ENCODE assay signal across 8 cellular contexts in genomic region chr19:17933414-17934129, GRCh38. TPM values are rescaled to one million over a fixed set of nuclear protein-coding genes. Genes with fewer than 3 reads are reported as not detected.
DNase-seq lines count a peak whose midpoint lies in the region; ATAC-seq and TF ChIP-seq lines count a peak whose summit lies in the region.

No MANE protein-coding gene starts in this region.

- peaks cover 37% of the 10 kb centered on the region for H3K4me1 Mint-ChIP-seq in activated CD8-positive, alpha-beta memory T cell treated with anti-CD3 and anti-CD28 coated beads, Interleukin-2, amount 10 ng/mL, durations not matched to agents 7 days and 5 days
- peaks cover 24% of the 10 kb centered on the region for H3K4me1 Mint-ChIP-seq in activated CD8-positive, alpha-beta T cell treated with anti-CD3 and anti-CD28 coated beads for 36 hours (ENCODE audit: low read depth)

- H3K36me3 Mint-ChIP-seq in activated CD8-positive, alpha-beta memory T cell treated with anti-CD3 and anti-CD28 coated beads, Interleukin-2, amount 10 ng/mL, durations not matched to agents 7 days and 5 days: peaks cover 2% of the 10 kb centered on the region
- H3K36me3 Mint-ChIP-seq in activated CD8-positive, alpha-beta T cell treated with anti-CD3 and anti-CD28 coated beads for 36 hours (ENCODE audit: low read depth): peaks cover 14% of the 10 kb centered on the region

- ATAC-seq in activated CD8-positive, alpha-beta memory T cell treated with anti-CD3 and anti-CD28 coated beads, Interleukin-2, amount 10 ng/mL, durations not matched to agents 7 days and 5 days: no peak
- no peak for ATAC-seq in activated CD8-positive, alpha-beta T cell treated with anti-CD3 and anti-CD28 coated beads for 36 hours

- CTCF ChIA-PET in activated CD8-positive, alpha-beta memory T cell treated with anti-CD3 and anti-CD28 coated beads, Interleukin-2, amount 10 ng/mL, durations not matched to agents 7 days and 5 days (lab: Charles Lee): interaction anchor here (0.6 to 12.7 kb wide), 28 partner anchors 13 to 438 kb away, joined by 3 to 361 read pairs (median 5); partner anchors contain the start of genes FCHO1, JAK3, MAP1S and RPL18A
- CTCF ChIA-PET in activated CD8-positive, alpha-beta T cell treated with anti-CD3 and anti-CD28 coated beads for 36 hours (lab: Charles Lee): interaction anchor here (0.6 to 6.7 kb wide), 22 partner anchors 13 to 625 kb away, joined by 3 to 194 read pairs (median 5); partner anchors contain the start of genes B3GNT3, DDA1, RPL18A and SLC5A5

- H3K4me3 ChIP-seq in iPS-18c (ENCODE audit: insufficient read depth, low read depth, low read length): peak overlapping the region; percentile 90

- POLR2A ChIA-PET in activated CD8-positive, alpha-beta T cell treated with anti-CD3 and anti-CD28 coated beads for 36 hours (lab: Charles Lee): interaction anchor here (0.8 to 7.2 kb wide), 16 partner anchors 12 to 526 kb away, joined by 3 to 123 read pairs (median 4); partner anchors contain the start of genes RPL18A and SLC5A5

- no peaks in the 10 kb centered on the region for H3K9me3 ChIP-seq in iPS-18c (ENCODE audit: control insufficient read depth, insufficient read depth, low read length)

- DNase-seq in activated CD8-positive, alpha-beta memory T cell treated with anti-CD3 and anti-CD28 coated beads, Interleukin-2, amount 10 ng/mL, durations not matched to agents 7 days and 5 days: no peak
- DNase-seq in activated CD8-positive, alpha-beta memory T cell treated with anti-CD3 and anti-CD28 coated beads, Interleukin-2, amount 50 U/mL, for 48 hours: no peak
- no peak for DNase-seq in activated CD8-positive, alpha-beta T cell treated with anti-CD3 and anti-CD28 coated beads for 36 hours
- DNase-seq in substantia nigra (lab: John Stamatoyannopoulos, UW) (no peak), epidermal melanocyte (ENCODE audit: insufficient read length, low spot score) (no peak), NCI-H526 treated with DMSO at 0.1 percent for 48 hours (lab: John Stamatoyannopoulos, UW) (no peak), NCI-H2196 (lab: John Stamatoyannopoulos, UW; ENCODE audit: unreplicated experiment) (no peak)

- peak overlapping the region; percentile 86 for H3K27ac Mint-ChIP-seq in activated CD8-positive, alpha-beta memory T cell treated with anti-CD3 and anti-CD28 coated beads, Interleukin-2, amount 10 ng/mL, durations not matched to agents 7 days and 5 days
- peak overlapping the region; percentile 97 for H3K27ac Mint-ChIP-seq in activated CD8-positive, alpha-beta T cell treated with anti-CD3 and anti-CD28 coated beads for 36 hours

- H3K27me3 Mint-ChIP-seq in activated CD8-positive, alpha-beta memory T cell treated with anti-CD3 and anti-CD28 coated beads, Interleukin-2, amount 10 ng/mL, durations not matched to agents 7 days and 5 days: no peaks in the 10 kb centered on the region
- H3K27me3 Mint-ChIP-seq in activated CD8-positive, alpha-beta T cell treated with anti-CD3 and anti-CD28 coated beads for 36 hours: no peaks in the 10 kb centered on the region

- TF ChIP-seq CTCF in activated CD8-positive, alpha-beta T cell treated with anti-CD3 and anti-CD28 coated beads for 36 hours (IDR thresholded peaks at IDR 0.05): no peak

- H3K9me3 Mint-ChIP-seq in activated CD8-positive, alpha-beta memory T cell treated with anti-CD3 and anti-CD28 coated beads, Interleukin-2, amount 10 ng/mL, durations not matched to agents 7 days and 5 days (ENCODE audit: low read depth): no peaks in the 10 kb centered on the region
- H3K9me3 Mint-ChIP-seq in activated CD8-positive, alpha-beta T cell treated with anti-CD3 and anti-CD28 coated beads for 36 hours: no peaks in the 10 kb centered on the region

- intact Hi-C loops in activated CD8-positive, alpha-beta T cell treated with anti-CD3 and anti-CD28 coated beads for 36 hours (cut with micrococcal nuclease): loop anchor here (2.0 to 5.0 kb wide), 2 partner anchors 61 to 75 kb away; partner anchors contain the start of genes RPL18A and SLC5A5

- H3K4me3 Mint-ChIP-seq in activated CD8-positive, alpha-beta memory T cell treated with anti-CD3 and anti-CD28 coated beads, Interleukin-2, amount 10 ng/mL, durations not matched to agents 7 days and 5 days: peak overlapping the region; percentile 77
- H3K4me3 Mint-ChIP-seq in activated CD8-positive, alpha-beta T cell treated with anti-CD3 and anti-CD28 coated beads for 36 hours: peak overlapping the region; percentile 88

- peak overlapping the region; percentile 95 for H3K27ac ChIP-seq in substantia nigra (ENCODE audit: low read depth, low read length, poor library complexity, severe bottlenecking)

RNA-seq across cellular contexts. Expression of gene CCDC124, which starts 0.8 kb away (rescaled TPM):
- 100 to 1,000 TPM in 1 of 2 experiments, 10 to 100 TPM in 1; 83.8 to 101 TPM for total RNA-seq in activated CD8-positive, alpha-beta memory T cell treated with anti-CD3 and anti-CD28 coated beads, Interleukin-2, amount 10 ng/mL, durations not matched to agents 7 days and 5 days
- 100 to 1,000 TPM; 120 to 129 TPM for total RNA-seq in activated CD8-positive, alpha-beta T cell treated with anti-CD3 and anti-CD28 coated beads for 36 hours

RNA-seq across cellular contexts. Expression of gene KCNN1, which starts 33.3 kb away (rescaled TPM):
- under 1 TPM in 1 of 2 experiments, not detected in 1; 0.21 TPM for total RNA-seq in activated CD8-positive, alpha-beta memory T cell treated with anti-CD3 and anti-CD28 coated beads, Interleukin-2, amount 10 ng/mL, durations not matched to agents 7 days and 5 days
- total RNA-seq in activated CD8-positive, alpha-beta T cell treated with anti-CD3 and anti-CD28 coated beads for 36 hours: 1 to 10 TPM in 1 of 2 experiments, under 1 TPM in 1; 0.25 to 1.7 TPM
